ENCODE assay signal across 18 cellular contexts in the genomic region with DNA sequence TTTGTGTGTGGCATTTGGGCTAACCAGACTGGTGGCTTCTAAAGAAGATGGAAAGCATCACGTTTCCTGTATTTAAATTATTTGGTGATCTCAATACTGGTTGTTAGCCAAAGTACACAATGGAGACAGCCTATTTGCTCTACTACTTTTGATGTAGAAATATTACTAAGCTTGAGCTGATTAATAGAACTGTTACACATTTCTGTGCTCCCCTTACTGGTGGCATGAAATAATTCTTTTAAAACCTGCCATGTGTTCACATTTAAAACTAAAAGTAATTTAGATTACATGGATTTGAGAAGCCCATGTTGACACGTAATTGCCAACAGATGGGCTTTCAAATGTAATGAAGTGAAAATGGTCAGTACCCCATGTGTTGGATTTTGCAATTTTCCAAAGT. TPM values are rescaled to one million over a fixed set of nuclear protein-coding genes. Genes with fewer than 3 reads are reported as not detected.
DNase-seq lines count a peak whose midpoint lies in the region; ATAC-seq and TF ChIP-seq lines count a peak whose summit lies in the region.
"Had no signal": no experiment of that assay in that cellular context is flagged by ENCODE, and none has a peak within 500 bp of the region (broad histone marks: within the 10 kb centered on the region; RNA-seq: fewer than 3 reads in every experiment).

No MANE protein-coding gene starts in this region.

- no peaks in the 10 kb centered on the region for H3K4me1 Mint-ChIP-seq in progenitor cell of endocrine pancreas (ENCODE audit: low read depth)

- H3K27me3 ChIP-seq in brain microvascular endothelial cell (replicated peaks): no peaks in the 10 kb centered on the region
- no peaks in the 10 kb centered on the region for H3K27me3 ChIP-seq in lower lobe of right lung (ENCODE audit: low read depth)
- H3K27me3 ChIP-seq: gastrocnemius medialis, pancreas, thyroid gland had no signal

- H3K27ac Mint-ChIP-seq in progenitor cell of endocrine pancreas: no peak overlapping the region
- H3K27ac Mint-ChIP-seq: activated naive CD8-positive, alpha-beta T cell treated with anti-CD3 and anti-CD28 coated beads for 36 hours; activated T-cell treated with anti-CD3 and anti-CD28 coated beads, Interleukin-2, amount 50 U/mL, for 72 hours; CD8-positive, alpha-beta T cell had no signal

- H3K27me3 Mint-ChIP-seq in progenitor cell of endocrine pancreas: no peaks in the 10 kb centered on the region
- H3K27me3 Mint-ChIP-seq: activated naive CD8-positive, alpha-beta T cell treated with anti-CD3 and anti-CD28 coated beads for 36 hours had no signal

- ATAC-seq in lower lobe of right lung: no peak
- ATAC-seq in Right ventricle myocardium inferior: no peak
- ATAC-seq: activated T-cell treated with anti-CD3 and anti-CD28 coated beads, Interleukin-2, amount 50 U/mL, for 72 hours; CD8-positive, alpha-beta T cell; gastrocnemius medialis had no signal

- no peaks in the 10 kb centered on the region for H3K9me3 Mint-ChIP-seq in progenitor cell of endocrine pancreas (ENCODE audit: low read depth)
- H3K9me3 Mint-ChIP-seq: activated naive CD8-positive, alpha-beta T cell treated with anti-CD3 and anti-CD28 coated beads for 36 hours; activated T-cell treated with anti-CD3 and anti-CD28 coated beads, Interleukin-2, amount 50 U/mL, for 72 hours; CD8-positive, alpha-beta T cell had no signal

- H3K4me3 ChIP-seq in HFF-Myc (replicated peaks; ENCODE audit: low read depth, low read length) (no peak overlapping the region), brain microvascular endothelial cell (ENCODE audit: low read depth, low read length) (no peak overlapping the region), lower lobe of right lung (no peak overlapping the region)
- H3K4me3 ChIP-seq: gastrocnemius medialis, pancreas, thyroid gland had no signal

- no peaks in the 10 kb centered on the region for H3K9me3 ChIP-seq in lower lobe of right lung
- H3K9me3 ChIP-seq: gastrocnemius medialis, pancreas, thyroid gland had no signal

- in situ Hi-C loops in brain microvascular endothelial cell (cut with HindIII; ENCODE audit: low pct_ligation_motif_present, low sequenced_read_pairs): no loop called here

- peaks cover 10% of the 10 kb centered on the region for H3K4me1 ChIP-seq in lower lobe of right lung
- H3K4me1 ChIP-seq: gastrocnemius medialis, pancreas, thyroid gland had no signal

- H3K27ac ChIP-seq in C4-2B (peak overlapping the region; percentile 33; the same call in 1 of the 2 replicates), brain microvascular endothelial cell (peak overlapping the region; percentile 17), lower lobe of right lung (peak overlapping the region; percentile 31)
- H3K27ac ChIP-seq: gastrocnemius medialis, pancreas, thyroid gland had no signal

- DNase-seq in HFF-Myc (ENCODE audit: extremely low read depth, low read depth) (peak; percentile 58), brain microvascular endothelial cell (no peak), lower lobe of right lung (no peak), progenitor cell of endocrine pancreas (ENCODE audit: low spot score, unreplicated experiment) (no peak), ecto neural progenitor cell (ENCODE audit: low spot score) (no peak), Right ventricle myocardium inferior (ENCODE audit: missing footprints) (no peak)
- DNase-seq: activated CD4-positive, alpha-beta T cell treated with anti-CD3 and anti-CD28 coated beads, Interleukin-2, amount 50 U/mL, for 4 hours; activated naive CD8-positive, alpha-beta T cell treated with anti-CD3 and anti-CD28 coated beads for 36 hours; activated T-cell treated with anti-CD3 and anti-CD28 coated beads, Interleukin-2, amount 50 U/mL, for 72 hours; CD8-positive, alpha-beta T cell; effector CD8-positive, alpha-beta T cell; gastrocnemius medialis; NCI-H187; NCI-H526 treated with DMSO at 0.1 percent for 48 hours; pancreas; thyroid gland had no signal

- H3K36me3 Mint-ChIP-seq in progenitor cell of endocrine pancreas (ENCODE audit: insufficient read depth): peaks cover 8% of the 10 kb centered on the region

- TF ChIP-seq CTCF in C4-2B (conservative IDR thresholded peaks at IDR 0.05) (no peak), HFF-Myc (IDR thresholded peaks at IDR 0.05; ENCODE audit: low read depth, low read length, missing control alignments) (no peak), brain microvascular endothelial cell (IDR thresholded peaks at IDR 0.05; ENCODE audit: low read depth, low read length, missing control alignments) (no peak), lower lobe of right lung (IDR thresholded peaks at IDR 0.05) (no peak), progenitor cell of endocrine pancreas (IDR thresholded peaks at IDR 0.05; ENCODE audit: unreplicated experiment) (no peak)

- H3K36me3 ChIP-seq in brain microvascular endothelial cell (replicated peaks) (peaks cover 20% of the 10 kb centered on the region), lower lobe of right lung (peaks cover 11% of the 10 kb centered on the region)
- H3K36me3 ChIP-seq: gastrocnemius medialis, pancreas, thyroid gland had no signal

- intact Hi-C loops in lower lobe of right lung (cut with DNase I) (no loop called here), Right ventricle myocardium inferior (cut with DNase I) (no loop called here)

- no peak overlapping the region for H3K4me3 Mint-ChIP-seq in progenitor cell of endocrine pancreas (ENCODE audit: low read depth)
- H3K4me3 Mint-ChIP-seq: activated naive CD8-positive, alpha-beta T cell treated with anti-CD3 and anti-CD28 coated beads for 36 hours; activated T-cell treated with anti-CD3 and anti-CD28 coated beads, Interleukin-2, amount 50 U/mL, for 72 hours; CD8-positive, alpha-beta T cell had no signal

RNA-seq across cellular contexts. Expression of a gene that starts 10.6 kb away (rescaled TPM):
- 65.8 TPM for total RNA-seq in lower lobe of right lung
- total RNA-seq in progenitor cell of endocrine pancreas: 1.1 and 3.3 TPM in 2 replicates
- total RNA-seq in Right ventricle myocardium inferior: 22.3 TPM
- total RNA-seq: activated naive CD8-positive, alpha-beta T cell treated with anti-CD3 and anti-CD28 coated beads for 36 hours; CD8-positive, alpha-beta T cell; HT1080 had no signal

RNA-seq across cellular contexts. Expression of a gene that starts 59.0 kb away (rescaled TPM):
- total RNA-seq in lower lobe of right lung: 102 TPM
- total RNA-seq in progenitor cell of endocrine pancreas: 17.6 and 17.8 TPM in 2 replicates
- 32.2 TPM for total RNA-seq in Right ventricle myocardium inferior
